15 cellular contexts compared by ENCODE assay signal in genomic region chr1:10337436-10337835, GRCh38.
DNase-seq lines count a peak whose midpoint lies in the region; ATAC-seq and TF ChIP-seq lines count a peak whose summit lies in the region.
"Had no signal": no experiment of that assay in that cellular context is flagged by ENCODE, and none has a peak within 500 bp of the region (broad histone marks: within the 10 kb centered on the region; RNA-seq: fewer than 3 reads in every experiment).

No MANE protein-coding gene starts in this region.

- no peaks in the 10 kb centered on the region for H3K9me3 Mint-ChIP-seq in activated T-cell treated with anti-CD3 and anti-CD28 coated beads, Interleukin-2, amount 50 U/mL, for 24 hours
- H3K9me3 Mint-ChIP-seq: CD14-positive monocyte, IgD-negative memory B cell had no signal

- H3K4me3 Mint-ChIP-seq in activated T-cell treated with anti-CD3 and anti-CD28 coated beads, Interleukin-2, amount 50 U/mL, for 24 hours: no peak overlapping the region
- H3K4me3 Mint-ChIP-seq: CD14-positive monocyte, IgD-negative memory B cell had no signal

- H3K4me3 ChIP-seq in cardiac muscle cell (no peak overlapping the region), mesodermal cell (ENCODE audit: extremely low read depth, insufficient read depth, low read length, poor library complexity, severe bottlenecking) (no peak overlapping the region), testis (no peak overlapping the region)

- intact Hi-C loops in left ventricle myocardium superior (cut with micrococcal nuclease): no loop called here
- intact Hi-C loops in testis (cut with DNase I; ENCODE audit: low total_unique reads): no loop called here

- H3K9me3 ChIP-seq in cardiac muscle cell (ENCODE audit: low read depth) (no peaks in the 10 kb centered on the region), mesodermal cell (ENCODE audit: control insufficient read depth, low read length) (no peaks in the 10 kb centered on the region), testis (no peaks in the 10 kb centered on the region)

- H3K4me1 Mint-ChIP-seq in activated T-cell treated with anti-CD3 and anti-CD28 coated beads, Interleukin-2, amount 50 U/mL, for 24 hours (ENCODE audit: low read depth): no peaks in the 10 kb centered on the region
- H3K4me1 Mint-ChIP-seq: CD14-positive monocyte, IgD-negative memory B cell had no signal

- H3K27ac ChIP-seq in cardiac muscle cell (peak overlapping the region; percentile 50), cingulate gyrus (ENCODE audit: low read depth, low read length) (peak overlapping the region; percentile 11), mesodermal cell (ENCODE audit: low read depth, low read length, severe bottlenecking) (peak overlapping the region; percentile 31), testis (no peak overlapping the region)

- no peak overlapping the region for H3K27ac Mint-ChIP-seq in activated T-cell treated with anti-CD3 and anti-CD28 coated beads, Interleukin-2, amount 50 U/mL, for 24 hours
- H3K27ac Mint-ChIP-seq: CD14-positive monocyte, IgD-negative memory B cell had no signal

- no peaks in the 10 kb centered on the region for H3K27me3 ChIP-seq in cardiac muscle cell
- no peaks in the 10 kb centered on the region for H3K27me3 ChIP-seq in testis

- no peak for TF ChIP-seq POLR2A in testis (IDR thresholded peaks at IDR 0.05)

- no peak for TF ChIP-seq CTCF in cardiac muscle cell (IDR thresholded peaks at IDR 0.05; ENCODE audit: low read depth, low read length)
- TF ChIP-seq CTCF in testis (IDR thresholded peaks at IDR 0.05): no peak

- whole genome bisulfite sequencing in mesodermal cell (ENCODE audit: insufficient coverage in 2 of 2), 2 experiments: 90% methylated on average over 1 of the region's 3 CpGs; no CpG with 5 or more reads in 1 of the 2 experiments
- 61 to 66% methylated on average over 3 of the region's 3 CpGs for WGBS in testis, 2 donors

- peaks cover 59% of the 10 kb centered on the region for H3K36me3 Mint-ChIP-seq in activated T-cell treated with anti-CD3 and anti-CD28 coated beads, Interleukin-2, amount 50 U/mL, for 24 hours (ENCODE audit: low read depth)

- DNase-seq in cardiac muscle cell (ENCODE audit: low read depth in 1 of 2, low spot score in 1 of 2): no peak
- no peak for DNase-seq in left ventricle myocardium superior
- DNase-seq in testis: peak; percentile 38
- no peak for DNase-seq in NOMO-1 treated with DMSO at 0.1 percent for 48 hours (lab: John Stamatoyannopoulos, UW; ENCODE audit: unreplicated experiment)
- DNase-seq in activated gamma-delta T cell treated with Interleukin-2 at 50 U/mL for 16 hours: no peak
- DNase-seq in activated T-cell treated with anti-CD3 and anti-CD28 coated beads, Interleukin-2, amount 50 U/mL, for 24 hours: no peak
- DNase-seq: DMS79 treated with DMSO at 0.1 percent for 48 hours, NCI-H1048, NCI-H1436 treated with DMSO at 0.1 percent for 48 hours, NCI-H2029 treated with DMSO at 0.1 percent for 48 hours, NCI-H2171 had no signal

- H3K27me3 Mint-ChIP-seq in activated T-cell treated with anti-CD3 and anti-CD28 coated beads, Interleukin-2, amount 50 U/mL, for 24 hours: no peaks in the 10 kb centered on the region
- H3K27me3 Mint-ChIP-seq: IgD-negative memory B cell had no signal

- H3K4me1 ChIP-seq in cardiac muscle cell (ENCODE audit: low read depth) (peaks cover 4% of the 10 kb centered on the region), mesodermal cell (ENCODE audit: control insufficient read depth, insufficient read depth, low read length, poor library complexity, severe bottlenecking) (peaks cover 7% of the 10 kb centered on the region), testis (no peaks in the 10 kb centered on the region)

- ATAC-seq in left ventricle myocardium superior: no peak

- H3K36me3 ChIP-seq in cardiac muscle cell (peaks cover 33% of the 10 kb centered on the region), mesodermal cell (ENCODE audit: control insufficient read depth, insufficient read depth, low read length) (peaks cover 57% of the 10 kb centered on the region), testis (ENCODE audit: low read depth, missing control alignments) (no peaks in the 10 kb centered on the region)

Comparison
In these comparisons a context has a peak if more than half of its experiments do, and no peak if none do; other contexts are left out.
1. H3K27ac ChIP-seq: peak in cardiac muscle cell (single experiment), cingulate gyrus (single experiment) and mesodermal cell (single experiment); none in testis (0 of 2).